12 cellular contexts compared by ENCODE assay signal in the genomic region with DNA sequence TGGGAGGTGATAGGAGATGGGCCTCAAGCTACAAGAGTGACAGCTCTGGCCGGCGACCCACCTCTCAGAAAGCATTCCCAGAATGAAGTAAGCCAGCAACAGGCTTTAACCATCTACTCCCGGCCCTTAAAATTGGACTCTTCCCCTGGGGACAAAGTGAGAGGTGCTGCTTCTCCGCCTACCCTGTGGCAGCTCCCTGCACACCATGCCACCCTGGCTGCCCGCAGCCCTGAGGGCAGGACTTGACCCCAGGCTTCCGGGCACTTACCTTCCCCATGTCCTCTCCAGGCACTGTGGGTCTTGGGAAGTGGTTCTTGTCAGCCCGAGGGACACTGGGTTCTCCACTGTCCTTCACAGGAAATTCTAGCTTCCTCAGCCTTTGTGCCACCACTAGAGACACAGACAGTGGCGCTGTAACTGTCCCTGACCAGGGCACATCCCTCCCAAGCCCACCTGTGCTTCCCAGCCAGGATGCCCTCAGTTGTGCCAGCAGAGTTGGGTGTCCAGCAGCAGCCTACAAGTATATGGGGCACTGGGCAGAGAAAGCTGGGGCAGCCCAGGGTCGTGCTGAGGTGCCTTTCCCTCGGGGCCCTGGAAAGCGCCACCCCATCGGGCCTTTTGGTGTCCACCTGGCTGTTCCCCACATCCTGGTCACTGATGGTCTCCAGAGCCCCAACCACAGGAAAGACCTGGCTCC. TPM values are rescaled to one million over a fixed set of nuclear protein-coding genes. Genes with fewer than 3 reads are reported as not detected.
DNase-seq lines count a peak whose midpoint lies in the region; ATAC-seq and TF ChIP-seq lines count a peak whose summit lies in the region.
"Had no signal": no experiment of that assay in that cellular context is flagged by ENCODE, and none has a peak within 500 bp of the region (broad histone marks: within the 10 kb centered on the region; RNA-seq: fewer than 3 reads in every experiment).

No MANE protein-coding gene starts in this region.

- peak overlapping the region; percentile 49; the same call in 1 of the 2 replicates for H3K4me3 Mint-ChIP-seq in HFFc6
- H3K4me3 Mint-ChIP-seq in memory B cell: no peak overlapping the region
- H3K4me3 Mint-ChIP-seq: CD8-positive, alpha-beta memory T cell had no signal

- ATAC-seq in memory B cell (ENCODE audit: low read depth): no peak
- ATAC-seq in left colon: no peak

- H3K4me1 ChIP-seq in breast epithelium (peaks cover 21 to 26% of the 10 kb centered on the region in 2 donors), spleen (peaks cover 0 to 51% (median 21%) of the 10 kb centered on the region in 6 donors)

- DNase-seq in HFFc6: no peak
- no peak for DNase-seq in breast epithelium (ENCODE audit: low spot score in 2 of 2)
- no peak for DNase-seq in memory B cell (ENCODE audit: low spot score in 2 of 2)
- DNase-seq in spleen: peak; percentile 73
- DNase-seq in lower leg skin (ENCODE audit: low spot score in 2 of 2): no peak
- DNase-seq in left colon: no peak
- DNase-seq in effector CD4-positive, alpha-beta T cell: no peak
- no peak for DNase-seq in NCI-H345 (lab: John Stamatoyannopoulos, UW)
- DNase-seq: activated CD8-positive, alpha-beta memory T cell treated with anti-CD3 and anti-CD28 coated beads, Interleukin-2, amount 50 U/mL, for 4 hours; CD8-positive, alpha-beta memory T cell; glutamatergic neuron; NCI-H1092 had no signal

- H3K27me3 Mint-ChIP-seq in HFFc6 (ENCODE audit: insufficient read depth) (peaks cover 9% of the 10 kb centered on the region), memory B cell (no peaks in the 10 kb centered on the region)
- H3K27me3 Mint-ChIP-seq: CD8-positive, alpha-beta memory T cell had no signal

- 76 to 92% (median 81%) methylated on average over 8 to 12 of the region's 12 CpGs for WGBS in spleen, 5 donors
- WGBS in lower leg skin, 2 donors: 64 to 69% methylated on average over 9 to 12 of the region's 12 CpGs

- H3K36me3 ChIP-seq in breast epithelium (no peaks in the 10 kb centered on the region), spleen (peaks cover 0 to 52% (median 18%) of the 10 kb centered on the region in 6 donors)

- TF ChIP-seq CTCF in HFFc6 (IDR thresholded peaks at IDR 0.05) (no peak), breast epithelium (IDR thresholded peaks at IDR 0.05) (no peak), spleen (IDR thresholded peaks at IDR 0.05 in 8 of 11, conservative IDR thresholded peaks at IDR 0.05 in 3 of 11) (no peak), lower leg skin (IDR thresholded peaks at IDR 0.05) (no peak)

- peak overlapping the region in 1 of 3 donors; percentile 15 for H3K4me3 ChIP-seq in breast epithelium
- no peak overlapping the region for H3K4me3 ChIP-seq in spleen
- H3K4me3 ChIP-seq in lower leg skin (ENCODE audit: low read depth, poor library complexity, severe bottlenecking): no peak overlapping the region

- peak overlapping the region; percentile 100 for H3K27ac Mint-ChIP-seq in HFFc6
- peak overlapping the region; percentile 85 for H3K27ac Mint-ChIP-seq in memory B cell

- H3K27ac ChIP-seq in breast epithelium: peak overlapping the region; percentile 96 to 100
- H3K27ac ChIP-seq in spleen: peak overlapping the region in 7 of 8 donors; percentile 75 to 85 (median 79)

- H3K36me3 Mint-ChIP-seq in HFFc6 (ENCODE audit: low read depth) (peaks cover 8% of the 10 kb centered on the region; the same call in 1 of the 2 replicates), memory B cell (peaks cover 22% of the 10 kb centered on the region)

- TF ChIP-seq POLR2A in breast epithelium (IDR thresholded peaks at IDR 0.05) (no peak), spleen (IDR thresholded peaks at IDR 0.05) (no peak), lower leg skin (IDR thresholded peaks at IDR 0.05) (no peak)

- H3K27me3 ChIP-seq in breast epithelium: no peaks in the 10 kb centered on the region
- no peaks in the 10 kb centered on the region for H3K27me3 ChIP-seq in spleen (replicated peaks in 1 of 7)

- H3K9me3 ChIP-seq in breast epithelium (no peaks in the 10 kb centered on the region), spleen (no peaks in the 10 kb centered on the region)

- no peaks in the 10 kb centered on the region for H3K9me3 Mint-ChIP-seq in HFFc6
- no peaks in the 10 kb centered on the region for H3K9me3 Mint-ChIP-seq in memory B cell
- H3K9me3 Mint-ChIP-seq: CD8-positive, alpha-beta memory T cell had no signal

- intact Hi-C loops in breast epithelium (cut with DNase I; ENCODE audit: low total_unique reads): no loop called here
- intact Hi-C loops in spleen (cut with DNase I; ENCODE audit: low total_unique reads): no loop called here
- intact Hi-C loops in lower leg skin (cut with DNase I; ENCODE audit: low total_unique reads): no loop called here
- intact Hi-C loops in left colon (cut with DNase I, micrococcal nuclease): no loop called here

- H3K4me1 Mint-ChIP-seq in HFFc6 (ENCODE audit: low read depth) (peaks cover 65% of the 10 kb centered on the region), memory B cell (no peaks in the 10 kb centered on the region)

RNA-seq across cellular contexts. Expression of a gene that starts 28.9 kb away (rescaled TPM):
- 10 to 100 TPM; 41.6 to 50.9 (median 44.3) TPM for total RNA-seq in HFFc6 (2021; fragmentation: NEBNext Ultra II Directional; extraction: Animal tissue kit (Norgen Biotek cat#: 25700))
- 10 to 100 TPM; 32.0 to 35.3 (median 34.7) TPM for total RNA-seq in breast epithelium
- 10 to 100 TPM; 18.0 to 30.3 (median 27.1) TPM for total RNA-seq in spleen
- 1 to 10 TPM; 4.0 to 5.7 (median 5.0) TPM for polyA plus RNA-seq in spleen
- total RNA-seq in lower leg skin: 10 to 100 TPM; 18.7 to 22.4 (median 20.7) TPM
- total RNA-seq in left colon: 10 to 100 TPM; 45.3 to 45.8 TPM
